In the genomic region with DNA sequence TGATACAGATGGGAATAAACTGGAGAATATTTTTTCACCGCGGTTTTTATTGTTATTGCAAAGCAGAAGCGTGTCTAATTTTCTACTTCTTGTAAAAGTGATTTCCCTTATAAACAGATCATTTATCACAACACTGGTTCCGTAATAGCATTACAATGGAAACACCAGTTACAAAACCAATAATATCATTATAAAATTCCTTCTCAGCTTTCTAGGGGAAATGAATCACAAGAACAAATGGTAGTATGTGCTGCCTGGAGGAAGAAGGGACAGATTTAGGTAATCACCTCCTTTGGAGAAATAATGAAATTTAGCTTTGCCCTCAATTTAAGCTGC, we compare ENCODE assay signal across 8 cellular contexts. TPM values are rescaled to one million over a fixed set of nuclear protein-coding genes. Genes with fewer than 3 reads are reported as not detected.
DNase-seq lines count a peak whose midpoint lies in the region; ATAC-seq and TF ChIP-seq lines count a peak whose summit lies in the region.

No MANE protein-coding gene starts in this region.

- H3K27ac ChIP-seq in ACC112 (ENCODE audit: low read depth, low read length): peak overlapping the region; percentile 93
- H3K27ac ChIP-seq in HUES64 (ENCODE audit: low read depth, low read length): peak overlapping the region; percentile 99

- H3K27ac Mint-ChIP-seq in chondrocyte (ENCODE audit: unreplicated experiment) (peak overlapping the region; percentile 94), natural killer cell (peak overlapping the region; percentile 91 to 96)

- H3K4me1 Mint-ChIP-seq in chondrocyte (ENCODE audit: low read depth) (peaks cover 38% of the 10 kb centered on the region), natural killer cell (peaks cover 41 to 42% of the 10 kb centered on the region in 2 donors)

- H3K27me3 ChIP-seq in ACC112 (ENCODE audit: insufficient read depth, low read length) (no peaks in the 10 kb centered on the region), HUES64 (ENCODE audit: insufficient read depth, low read length) (no peaks in the 10 kb centered on the region)

- peaks cover 1% of the 10 kb centered on the region for H3K36me3 Mint-ChIP-seq in chondrocyte (ENCODE audit: low read depth)
- peaks cover 13% of the 10 kb centered on the region for H3K36me3 Mint-ChIP-seq in natural killer cell

- intact Hi-C loops in natural killer cell (cut with micrococcal nuclease): loop anchor here (5.0 kb wide), 2 partner anchors 1641 to 1994 kb away; a partner anchor contains a TSS

- no peaks in the 10 kb centered on the region for H3K27me3 Mint-ChIP-seq in chondrocyte (ENCODE audit: low read depth)
- H3K27me3 Mint-ChIP-seq in natural killer cell (ENCODE audit: low read depth in 2 of 2): peaks cover 6 to 13% of the 10 kb centered on the region in 2 donors

- ATAC-seq in natural killer cell: no peak
- ATAC-seq in GM18870 (IDR thresholded peaks at IDR 0.05; ENCODE audit: unreplicated experiment): no peak
- ATAC-seq in GM19395 (IDR thresholded peaks at IDR 0.05; ENCODE audit: unreplicated experiment): no peak

- peaks cover 23% of the 10 kb centered on the region for H3K79me2 ChIP-seq in ACC112 (ENCODE audit: control insufficient read depth, insufficient read depth, low read length, unreplicated experiment)

- H3K9me3 ChIP-seq in HUES64 (ENCODE audit: insufficient read depth, low read depth, low read length): peaks cover 4% of the 10 kb centered on the region

- DNase-seq in chondrocyte (ENCODE audit: low spot score) (no peak), natural killer cell (no peak), amygdala (lab: John Stamatoyannopoulos, UW) (no peak)
- DNase-seq in stimulated activated CD4-positive, alpha-beta T cell treated with anti-CD3 and anti-CD28 coated beads, Interleukin-12 subunit alpha, Interleukin-12 subunit beta, amount 100 ng/mL, for 4 hours: no peak

- peaks cover 10% of the 10 kb centered on the region for H3K9me3 Mint-ChIP-seq in chondrocyte (ENCODE audit: low read depth)
- H3K9me3 Mint-ChIP-seq in natural killer cell: peaks cover under 1 to 1% of the 10 kb centered on the region in 2 donors

- H3K4me1 ChIP-seq in ACC112 (ENCODE audit: control insufficient read depth, insufficient read depth, low read length, unreplicated experiment) (peaks cover 12% of the 10 kb centered on the region), HUES64 (ENCODE audit: insufficient read depth, low read length) (peaks cover 30% of the 10 kb centered on the region)

- H3K36me3 ChIP-seq in ACC112 (ENCODE audit: insufficient read depth, low read length): no peaks in the 10 kb centered on the region
- no peaks in the 10 kb centered on the region for H3K36me3 ChIP-seq in HUES64 (ENCODE audit: insufficient read depth, low read length)

- no peak for TF ChIP-seq CTCF in chondrocyte (IDR thresholded peaks at IDR 0.05)
- no peak for TF ChIP-seq CTCF in natural killer cell (IDR thresholded peaks at IDR 0.05)

- peak overlapping the region; percentile 85; the same call in 1 of the 2 replicates for H3K9ac ChIP-seq in HUES64 (ENCODE audit: low read depth, low read length)

- H2AFZ ChIP-seq in ACC112 (ENCODE audit: low read length, unreplicated experiment): peak overlapping the region; percentile 98

- H3K4me3 Mint-ChIP-seq in chondrocyte (ENCODE audit: unreplicated experiment) (peak overlapping the region; percentile 97), natural killer cell (peak overlapping the region; percentile 98)

- 29% methylated on average over 4 of the region's 4 CpGs for WGBS in HUES64

- H3K4me3 ChIP-seq in ACC112 (ENCODE audit: low read depth, low read length): peak overlapping the region; percentile 89
- H3K4me3 ChIP-seq in HUES64 (ENCODE audit: low read length): peak overlapping the region; percentile 95

RNA-seq across cellular contexts. Expression of a gene that starts 2.4 kb away (rescaled TPM):
- polyA plus RNA-seq in HUES64 (2013, experiment 1 of 2): 39.5 TPM
- 34.7 TPM for polyA plus RNA-seq in HUES64 (2013, experiment 2 of 2)
- total RNA-seq in chondrocyte: 58.9 to 61.8 TPM (median 59.3 TPM) in 3 replicates
- 10 to 100 TPM; 19.7 to 23.4 (median 20.8) TPM for total RNA-seq in natural killer cell
